In genomic region chr12:98498635-98499034, GRCh38 we compare ENCODE assay signal across 1 cellular context.
TF ChIP-seq lines count a peak whose summit lies in the region.

No MANE protein-coding gene starts in this region.

TF ChIP-seq in WTC11, 78 proteins besides CTCF, POLR2A, EP300 and RAD21 (continued from another document):
- no peak for TF ChIP-seq GRHL2 (CRISPR knock-in tag; IDR thresholded peaks at IDR 0.05; ENCODE audit: insufficient replicate concordance, severe bottlenecking)
- no peak for TF ChIP-seq RORB (CRISPR knock-in tag; IDR thresholded peaks at IDR 0.05)
- TF ChIP-seq TCF7 (CRISPR knock-in tag; IDR thresholded peaks at IDR 0.05; ENCODE audit: low read depth) = no peak
- peak; percentile 67; the same call in 1 of the 2 replicates for TF ChIP-seq ZNF121 (CRISPR knock-in tag; IDR thresholded peaks at IDR 0.05)
- TF ChIP-seq MXD4 (CRISPR knock-in tag; IDR thresholded peaks at IDR 0.05; ENCODE audit: borderline replicate concordance) = no peak
- no peak for TF ChIP-seq ZNF396 (CRISPR knock-in tag; IDR thresholded peaks at IDR 0.05; ENCODE audit: borderline replicate concordance)
- TF ChIP-seq RELA (CRISPR knock-in tag; IDR thresholded peaks at IDR 0.05; ENCODE audit: borderline replicate concordance) = no peak
